In genomic region chr7:3893789-3894153, GRCh38 we compare ENCODE assay signal across 7 cellular contexts.
"Had no signal": no experiment of that assay in that cellular context is flagged by ENCODE, and none has a peak within 500 bp of the region (broad histone marks: within the 10 kb centered on the region; RNA-seq: fewer than 3 reads in every experiment).

No MANE protein-coding gene starts in this region.

- H3K4me3 ChIP-seq: GM23338 had no signal

- DNase-seq: H9, HCEC 1CT, KBM-7 had no signal

- FAIRE-seq: H1, H54, HepG2 had no signal
